9 cellular contexts compared by ENCODE assay signal in genomic region chr6:31580446-31580755, GRCh38. TPM values are rescaled to one million over a fixed set of nuclear protein-coding genes. Genes with fewer than 3 reads are reported as not detected.
DNase-seq lines count a peak whose midpoint lies in the region; ATAC-seq and TF ChIP-seq lines count a peak whose summit lies in the region.
"Had no signal": no experiment of that assay in that cellular context is flagged by ENCODE, and none has a peak within 500 bp of the region (broad histone marks: within the 10 kb centered on the region; RNA-seq: fewer than 3 reads in every experiment).

No MANE protein-coding gene starts in this region.

- no peaks in the 10 kb centered on the region; the same call in 1 of the 2 replicates for H3K27me3 ChIP-seq in SJCRH30

- no peak overlapping the region for H3K27ac ChIP-seq in SJCRH30

- no peaks in the 10 kb centered on the region for H3K36me3 ChIP-seq in SJCRH30

- no peak for TF ChIP-seq CTCF in fibroblast of the aortic adventitia (IDR thresholded peaks at IDR 0.05; ENCODE audit: insufficient read depth, low read length)
- no peak for TF ChIP-seq CTCF in retinal pigment epithelial cell (conservative IDR thresholded peaks at IDR 0.05; ENCODE audit: low read depth, low read length)

- DNase-seq in SJCRH30, result no peak
- no peak for DNase-seq in fibroblast of the aortic adventitia (ENCODE audit: low read depth)
- DNase-seq in retinal pigment epithelial cell (ENCODE audit: low read depth), result no peak
- no peak for DNase-seq in effector CD4-positive, alpha-beta T cell

- ATAC-seq in HG03045 (IDR thresholded peaks at IDR 0.05; ENCODE audit: unreplicated experiment), result no peak
- ATAC-seq in HG02763 (IDR thresholded peaks at IDR 0.05; ENCODE audit: unreplicated experiment), result no peak
- no peak for ATAC-seq in GM19463 (IDR thresholded peaks at IDR 0.05; ENCODE audit: unreplicated experiment)

- H3K9me3 ChIP-seq in SJCRH30 (replicated peaks), result no peaks in the 10 kb centered on the region

- H3K4me3 ChIP-seq in GM08714 (ENCODE audit: low read length) (peak overlapping the region; percentile 71; the same call in 1 of the 2 replicates), SJCRH30 (peak overlapping the region; percentile 64), fibroblast of the aortic adventitia (ENCODE audit: low read depth, low read length) (peak overlapping the region; percentile 89), retinal pigment epithelial cell (ENCODE audit: low read length) (peak overlapping the region; percentile 64)

- H3K4me1 ChIP-seq in SJCRH30, result no peaks in the 10 kb centered on the region

RNA-seq across cellular contexts. Expression of gene LTB, which starts 1.8 kb away (rescaled TPM):
- not detected in 2 replicates for total RNA-seq in SJCRH30 (2014; rRNA removed; shearing (Covaris generic))
- not detected in 2 replicates for total RNA-seq in fibroblast of the aortic adventitia (ENCODE audit: low replicate concordance)

RNA-seq across cellular contexts. Expression of gene TNF, which starts 5.0 kb away (rescaled TPM):
- total RNA-seq in SJCRH30 (2014; rRNA removed; shearing (Covaris generic)), result not detected in 2 replicates
- total RNA-seq in fibroblast of the aortic adventitia (ENCODE audit: low replicate concordance), result not detected in 2 replicates

RNA-seq across cellular contexts. Expression of gene LST1, which starts 5.7 kb away (rescaled TPM):
- not detected in 2 replicates for total RNA-seq in SJCRH30 (2014; rRNA removed; shearing (Covaris generic))
- total RNA-seq in fibroblast of the aortic adventitia (ENCODE audit: low replicate concordance), result not detected in 2 replicates

RNA-seq across cellular contexts. Expression of gene LTA, which starts 8.3 kb away (rescaled TPM):
- total RNA-seq in SJCRH30 (2014; rRNA removed; shearing (Covaris generic)), result not detected in 2 replicates
- total RNA-seq in fibroblast of the aortic adventitia (ENCODE audit: low replicate concordance), result not detected in 2 replicates
- total RNA-seq: mesenteric fat pad had no signal

RNA-seq across cellular contexts. Expression of gene NCR3, which starts 12.4 kb away (rescaled TPM):
- total RNA-seq in SJCRH30 (2014; rRNA removed; shearing (Covaris generic)), result not detected in 2 replicates
- not detected in 2 replicates for total RNA-seq in fibroblast of the aortic adventitia (ENCODE audit: low replicate concordance)
- total RNA-seq: mesenteric fat pad had no signal
